Comparison of ENCODE assay signal across 8 cellular contexts in genomic region chr4:119209077-119209476, GRCh38. TPM values are rescaled to one million over a fixed set of nuclear protein-coding genes. Genes with fewer than 3 reads are reported as not detected.
A peak's percentile ranks its signal among the peaks of the same experiment; 100 is the strongest.
DNase-seq lines count a peak whose midpoint lies in the region; ATAC-seq and TF ChIP-seq lines count a peak whose summit lies in the region.

No MANE protein-coding gene starts in this region.

- H3K36me3 Mint-ChIP-seq in CD8-positive, alpha-beta T cell: peaks cover 17% of the 10 kb centered on the region
- H3K36me3 Mint-ChIP-seq in activated naive CD4-positive, alpha-beta T cell treated with anti-CD3 and anti-CD28 coated beads, Interleukin-2, amount 50 U/mL, for 24 hours: peaks cover 3% of the 10 kb centered on the region
- no peaks in the 10 kb centered on the region for H3K36me3 Mint-ChIP-seq in nephron (ENCODE audit: low read depth)
- peaks cover 3% of the 10 kb centered on the region for H3K36me3 Mint-ChIP-seq in T-helper 17 cell (ENCODE audit: low read depth)
- no peaks in the 10 kb centered on the region for H3K36me3 Mint-ChIP-seq in glutamatergic neuron (ENCODE audit: unreplicated experiment)

- no peaks in the 10 kb centered on the region for H3K9me3 ChIP-seq in CD8-positive, alpha-beta T cell (ENCODE audit: low read length)
- H3K9me3 ChIP-seq in T-helper 17 cell (ENCODE audit: control insufficient read depth, low read length, poor library complexity, severe bottlenecking): no peaks in the 10 kb centered on the region

- intact Hi-C loops in CD8-positive, alpha-beta T cell (cut with DNase I, micrococcal nuclease): no loop called here

- H3K36me3 ChIP-seq in CD8-positive, alpha-beta T cell (ENCODE audit: insufficient read depth, low read length): no peaks in the 10 kb centered on the region

- H3K4me1 ChIP-seq in CD8-positive, alpha-beta T cell (ENCODE audit: insufficient read depth, low read length): peaks cover 8% of the 10 kb centered on the region

- POLR2A ChIA-PET in CD8-positive, alpha-beta T cell (lab: Charles Lee): no interaction called here

- no peak for ATAC-seq in CD8-positive, alpha-beta T cell
- ATAC-seq in T-helper 17 cell: no peak
- no peak for ATAC-seq in GM18498 (IDR thresholded peaks at IDR 0.05; ENCODE audit: unreplicated experiment)

- no peaks in the 10 kb centered on the region for H3K27me3 ChIP-seq in CD8-positive, alpha-beta T cell (ENCODE audit: insufficient read depth, low read length)

- H3K4me3 Mint-ChIP-seq in CD8-positive, alpha-beta T cell: no peak overlapping the region
- peak overlapping the region; percentile 70 for H3K4me3 Mint-ChIP-seq in activated naive CD4-positive, alpha-beta T cell treated with anti-CD3 and anti-CD28 coated beads, Interleukin-2, amount 50 U/mL, for 24 hours
- H3K4me3 Mint-ChIP-seq in nephron (peak overlapping the region in 2 of 3 experiments; percentile 14 to 38), T-helper 17 cell (no peak overlapping the region), glutamatergic neuron (ENCODE audit: unreplicated experiment) (no peak overlapping the region)

- no peaks in the 10 kb centered on the region for H3K27me3 Mint-ChIP-seq in CD8-positive, alpha-beta T cell (ENCODE audit: low read depth)
- no peaks in the 10 kb centered on the region for H3K27me3 Mint-ChIP-seq in activated naive CD4-positive, alpha-beta T cell treated with anti-CD3 and anti-CD28 coated beads, Interleukin-2, amount 50 U/mL, for 24 hours
- no peaks in the 10 kb centered on the region for H3K27me3 Mint-ChIP-seq in nephron (ENCODE audit: low read depth)
- H3K27me3 Mint-ChIP-seq in T-helper 17 cell: no peaks in the 10 kb centered on the region
- peaks cover 6% of the 10 kb centered on the region for H3K27me3 Mint-ChIP-seq in glutamatergic neuron (ENCODE audit: unreplicated experiment)

- peaks cover 59% of the 10 kb centered on the region for H3K4me1 Mint-ChIP-seq in CD8-positive, alpha-beta T cell (ENCODE audit: low read depth)
- H3K4me1 Mint-ChIP-seq in activated naive CD4-positive, alpha-beta T cell treated with anti-CD3 and anti-CD28 coated beads, Interleukin-2, amount 50 U/mL, for 24 hours: peaks cover 66% of the 10 kb centered on the region
- H3K4me1 Mint-ChIP-seq in nephron (peaks cover 6% of the 10 kb centered on the region), T-helper 17 cell (peaks cover 23% of the 10 kb centered on the region), glutamatergic neuron (ENCODE audit: low read depth, unreplicated experiment) (no peaks in the 10 kb centered on the region)

- TF ChIP-seq CTCF in CD8-positive, alpha-beta T cell (IDR thresholded peaks at IDR 0.05): no peak
- TF ChIP-seq CTCF in nephron (IDR thresholded peaks at IDR 0.05; ENCODE audit: unreplicated experiment in 3 of 3) (no peak), glutamatergic neuron (IDR thresholded peaks at IDR 0.05; ENCODE audit: partially characterized antibody, unreplicated experiment) (no peak)

- no peak for DNase-seq in CD8-positive, alpha-beta T cell
- DNase-seq in HT1080 (ENCODE audit: low read depth): peak; percentile 99
- DNase-seq in T-helper 17 cell: no peak
- no peak for DNase-seq in globus pallidus (ENCODE audit: low spot score)
- no peak for DNase-seq in glutamatergic neuron

- H3K27ac Mint-ChIP-seq in CD8-positive, alpha-beta T cell: peak overlapping the region; percentile 67
- H3K27ac Mint-ChIP-seq in activated naive CD4-positive, alpha-beta T cell treated with anti-CD3 and anti-CD28 coated beads, Interleukin-2, amount 50 U/mL, for 24 hours: peak overlapping the region; percentile 98
- H3K27ac Mint-ChIP-seq in nephron (no peak overlapping the region), T-helper 17 cell (no peak overlapping the region), glutamatergic neuron (ENCODE audit: unreplicated experiment) (no peak overlapping the region)

- CTCF ChIA-PET in CD8-positive, alpha-beta T cell (lab: Charles Lee): interaction anchor here (0.6 to 1.0 kb wide), 3 partner anchors 12 to 1480 kb away, joined by 3 read pairs; no protein-coding TSS in a partner anchor

- no peak overlapping the region for H3K27ac ChIP-seq in CD8-positive, alpha-beta T cell (ENCODE audit: low read depth, low read length)

- H3K9me3 Mint-ChIP-seq in CD8-positive, alpha-beta T cell: no peaks in the 10 kb centered on the region
- peaks cover 7% of the 10 kb centered on the region for H3K9me3 Mint-ChIP-seq in activated naive CD4-positive, alpha-beta T cell treated with anti-CD3 and anti-CD28 coated beads, Interleukin-2, amount 50 U/mL, for 24 hours
- H3K9me3 Mint-ChIP-seq in nephron (no peaks in the 10 kb centered on the region), glutamatergic neuron (ENCODE audit: unreplicated experiment) (peaks cover 2% of the 10 kb centered on the region)

- H3K4me3 ChIP-seq in CD8-positive, alpha-beta T cell (ENCODE audit: low read depth, low read length): no peak overlapping the region

RNA-seq across cellular contexts. Expression of gene USP53, which starts 3.4 kb away (rescaled TPM):
- total RNA-seq in CD8-positive, alpha-beta T cell: 10 to 100 TPM; 24.7 to 27.8 TPM
- total RNA-seq in HT1080 (2014; rRNA removed; shearing (Covaris generic)): 16.5 and 18.5 TPM in 2 replicates
- polyA plus RNA-seq in HT1080 (2015; cell fraction: cytosol; rRNA removed): 19.8 and 31.4 TPM in 2 replicates
- 48.9 and 50.5 TPM in 2 replicates for polyA plus RNA-seq in HT1080 (2015; cell fraction: nucleus; rRNA removed)
- 10 to 100 TPM; 22.4 to 22.9 TPM for total RNA-seq in T-helper 17 cell
- total RNA-seq in glutamatergic neuron (ENCODE audit: unreplicated experiment): 3.3 TPM

Comparison
In these comparisons a context has a peak if more than half of its experiments do, and no peak if none do; other contexts are left out.
1. H3K27ac Mint-ChIP-seq: peak in CD8-positive, alpha-beta T cell (single experiment) and activated naive CD4-positive, alpha-beta T cell treated with anti-CD3 and anti-CD28 coated beads, Interleukin-2, amount 50 U/mL, for 24 hours (single experiment); none in nephron (0 of 3), T-helper 17 cell (single experiment) and glutamatergic neuron (single experiment).
2. H3K4me3 Mint-ChIP-seq: peak in activated naive CD4-positive, alpha-beta T cell treated with anti-CD3 and anti-CD28 coated beads, Interleukin-2, amount 50 U/mL, for 24 hours (single experiment) and nephron (2 of 3); none in CD8-positive, alpha-beta T cell (single experiment), T-helper 17 cell (single experiment) and glutamatergic neuron (single experiment).